1 cellular context compared by ENCODE assay signal in genomic region chr11:9384535-9385287, GRCh38.
TF ChIP-seq lines count a peak whose summit lies in the region.

Gene IPO7, plus strand, starts transcription at chr11:9384652. Its CDS starts 112 bp downstream, at chr11:9384764.

TF ChIP-seq in HEK293, 187 proteins besides CTCF, POLR2A, EP300 and RAD21 (continued from another document and continues in another):
- TF ChIP-seq HIC1 (tag by site-specific recombination; IDR thresholded peaks at IDR 0.05): peak; percentile 71; the same call in 1 of the 2 replicates
- TF ChIP-seq ZNF600 (tag by site-specific recombination; IDR thresholded peaks at IDR 0.05): peak; percentile 61
- no peak for TF ChIP-seq WT1 (tag by site-specific recombination; IDR thresholded peaks at IDR 0.05)
- no peak for TF ChIP-seq ZNF701 (tag by site-specific recombination; IDR thresholded peaks at IDR 0.05)
- peak; percentile 78; the same call in 1 of the 2 replicates for TF ChIP-seq KLF16 (tag by site-specific recombination; IDR thresholded peaks at IDR 0.05)
- peak; percentile 45; the same call in 1 of the 2 replicates for TF ChIP-seq ZBTB17 (tag by site-specific recombination; IDR thresholded peaks at IDR 0.05)
- peak; percentile 81 for TF ChIP-seq ZNF2 (tag by site-specific recombination; IDR thresholded peaks at IDR 0.05)
- TF ChIP-seq ZNF169 (tag by site-specific recombination; IDR thresholded peaks at IDR 0.05): no peak
- TF ChIP-seq ZNF398 (tag by site-specific recombination; IDR thresholded peaks at IDR 0.05): 0 out of 2 replicates have a peak, but pooled peaks have one; percentile 8
- TF ChIP-seq ZBTB8A (tag by site-specific recombination; IDR thresholded peaks at IDR 0.05): peak; percentile 50; the same call in 1 of the 2 replicates
- TF ChIP-seq ZNF776 (tag by site-specific recombination; IDR thresholded peaks at IDR 0.05; ENCODE audit: borderline replicate concordance): no peak
- TF ChIP-seq ZNF704 (tag by site-specific recombination; IDR thresholded peaks at IDR 0.05): no peak
- peak; percentile 85; the same call in 1 of the 2 replicates for TF ChIP-seq ZFP37 (tag by site-specific recombination; IDR thresholded peaks at IDR 0.05)
- TF ChIP-seq BCL11B (tag by site-specific recombination; IDR thresholded peaks at IDR 0.05; ENCODE audit: low read depth): no peak
- TF ChIP-seq ZNF518A (tag by site-specific recombination; conservative IDR thresholded peaks at IDR 0.05; ENCODE audit: low read depth): peak; percentile 51; the same call in 1 of the 2 replicates
- TF ChIP-seq ZBTB20 (tag by site-specific recombination; IDR thresholded peaks at IDR 0.05): peak; percentile 85
- no peak for TF ChIP-seq ZNF366 (tag by site-specific recombination; conservative IDR thresholded peaks at IDR 0.05)
- peak; percentile 50; the same call in 1 of the 2 replicates for TF ChIP-seq ZEB2 (tag by site-specific recombination; IDR thresholded peaks at IDR 0.05)
- TF ChIP-seq ZBTB6 (tag by site-specific recombination; IDR thresholded peaks at IDR 0.05): no peak
- TF ChIP-seq ZBTB26 (tag by site-specific recombination; optimal IDR thresholded peaks at IDR 0.05): peak; percentile 82
- TF ChIP-seq YY1 (tag by site-specific recombination; IDR thresholded peaks at IDR 0.05): 0 out of 2 replicates have a peak, but pooled peaks have one; percentile 26
- TF ChIP-seq ZNF449 (tag by site-specific recombination; IDR thresholded peaks at IDR 0.05): 0 out of 2 replicates have a peak, but pooled peaks have one; percentile 10
- 0 out of 2 replicates have a peak, but pooled peaks have one; percentile 12 for TF ChIP-seq ZNF16 (tag by site-specific recombination; IDR thresholded peaks at IDR 0.05; ENCODE audit: low read depth)
- no peak for TF ChIP-seq ZNF768 (tag by site-specific recombination; IDR thresholded peaks at IDR 0.05)
- TF ChIP-seq SP3 (tag by site-specific recombination; IDR thresholded peaks at IDR 0.05): peak; percentile 71
- TF ChIP-seq ZNF146 (tag by site-specific recombination; IDR thresholded peaks at IDR 0.05): 0 out of 2 replicates have a peak, but pooled peaks have one; percentile 21
- TF ChIP-seq ZNF473 (tag by site-specific recombination; IDR thresholded peaks at IDR 0.05): no peak
- TF ChIP-seq RBAK (tag by site-specific recombination; IDR thresholded peaks at IDR 0.05): no peak
- peak; percentile 65 for TF ChIP-seq ZXDB (tag by site-specific recombination; IDR thresholded peaks at IDR 0.05)
- no peak for TF ChIP-seq TRIM28 (IDR thresholded peaks at IDR 0.05; ENCODE audit: borderline replicate concordance, low read length)
- TF ChIP-seq PBX3 (CRISPR knock-in tag; IDR thresholded peaks at IDR 0.05): peak; percentile 82; the same call in 1 of the 2 replicates
- TF ChIP-seq PRDM10 (tag by site-specific recombination; IDR thresholded peaks at IDR 0.05): 0 out of 2 replicates have a peak, but pooled peaks have one; percentile 37
- TF ChIP-seq ZNF335 (tag by site-specific recombination; conservative IDR thresholded peaks at IDR 0.05): peak; percentile 97
- peak; percentile 77; the same call in 1 of the 2 replicates for TF ChIP-seq ZNF394 (tag by site-specific recombination; IDR thresholded peaks at IDR 0.05; ENCODE audit: borderline replicate concordance)
- TF ChIP-seq ZNF501 (tag by site-specific recombination; IDR thresholded peaks at IDR 0.05): peak; percentile 90
- peak; percentile 25; the same call in 1 of the 2 replicates for TF ChIP-seq REPIN1 (tag by site-specific recombination; IDR thresholded peaks at IDR 0.05; ENCODE audit: low read depth)
- 0 out of 2 replicates have a peak, but pooled peaks have one; percentile 11 for TF ChIP-seq KLF7 (tag by site-specific recombination; IDR thresholded peaks at IDR 0.05; ENCODE audit: borderline replicate concordance)
- TF ChIP-seq KLF8 (tag by site-specific recombination; IDR thresholded peaks at IDR 0.05): 0 out of 2 replicates have a peak, but pooled peaks have one; percentile 54
